1 cellular context compared by ENCODE assay signal in genomic region chr12:54216580-54217308, GRCh38.
TF ChIP-seq lines count a peak whose summit lies in the region.

No MANE protein-coding gene starts in this region.

TF ChIP-seq in GM12878, 131 proteins besides CTCF, POLR2A, EP300 and RAD21 (continued from another document and continues in another):
- TF ChIP-seq BACH1 (IDR thresholded peaks at IDR 0.05; ENCODE audit: borderline replicate concordance) (no peak), HDAC2 (IDR thresholded peaks at IDR 0.05) (peak; percentile 4; the same call in 1 of the 2 replicates), CEBPZ (IDR thresholded peaks at IDR 0.05; ENCODE audit: low read depth, low read length) (no peak), YY1 (IDR thresholded peaks at IDR 0.05; ENCODE audit: low read depth, low read length) (0 out of 2 replicates have a peak, but pooled peaks have one; percentile 23), BMI1 (IDR thresholded peaks at IDR 0.05; ENCODE audit: borderline replicate concordance) (no peak), EED (IDR thresholded peaks at IDR 0.05; ENCODE audit: low read depth) (peak; percentile 45; the same call in 1 of the 2 replicates), LARP7 (IDR thresholded peaks at IDR 0.05) (no peak), IKZF2 (IDR thresholded peaks at IDR 0.05) (peak; percentile 29 to 40; a peak in 2 of 4 replicates), KDM1A (IDR thresholded peaks at IDR 0.05; ENCODE audit: borderline replicate concordance) (no peak), SIN3A (IDR thresholded peaks at IDR 0.05; ENCODE audit: low read depth, low read length) (no peak), ATF7 (IDR thresholded peaks at IDR 0.05; ENCODE audit: low read depth) (peak; percentile 31; the same call in 1 of the 2 replicates), MTA2 (IDR thresholded peaks at IDR 0.05; ENCODE audit: low read depth) (no peak), ZNF384 (IDR thresholded peaks at IDR 0.05; ENCODE audit: borderline replicate concordance, low read depth, low read length) (peak; percentile 90), REST (IDR thresholded peaks at IDR 0.05; ENCODE audit: low read depth, low read length) (no peak), CBX3 (IDR thresholded peaks at IDR 0.05; ENCODE audit: borderline replicate concordance, low read depth) (no peak), HCFC1 (IDR thresholded peaks at IDR 0.05; ENCODE audit: low read length) (no peak), PKNOX1 (IDR thresholded peaks at IDR 0.05) (peak; percentile 53; the same call in 1 of the 2 replicates), USF1 (IDR thresholded peaks at IDR 0.05; ENCODE audit: borderline replicate concordance, extremely low read length, insufficient read depth, low read depth, low read length) (no peak), RELB (IDR thresholded peaks at IDR 0.05; ENCODE audit: low read depth) (0 out of 2 replicates have a peak, but pooled peaks have one; percentile 23), NFIC (IDR thresholded peaks at IDR 0.05; ENCODE audit: low read depth, low read length) (no peak), GATAD2B (conservative IDR thresholded peaks at IDR 0.05; ENCODE audit: low read depth) (no peak), JUND (IDR thresholded peaks at IDR 0.05; ENCODE audit: low read depth, low read length) (no peak), NFXL1 (IDR thresholded peaks at IDR 0.05; ENCODE audit: borderline replicate concordance) (no peak), PML (IDR thresholded peaks at IDR 0.05; ENCODE audit: low read length) (no peak), TCF7 (IDR thresholded peaks at IDR 0.05; ENCODE audit: borderline replicate concordance) (no peak), NKRF (conservative IDR thresholded peaks at IDR 0.05) (no peak), YBX1 (IDR thresholded peaks at IDR 0.05) (no peak), BRCA1 (IDR thresholded peaks at IDR 0.05; ENCODE audit: low read depth, low read length) (no peak), ZBTB4 (CRISPR knock-in tag; IDR thresholded peaks at IDR 0.05) (no peak), TARDBP (IDR thresholded peaks at IDR 0.05; ENCODE audit: borderline replicate concordance) (no peak), MEF2B (IDR thresholded peaks at IDR 0.05; ENCODE audit: partially characterized antibody, poor library complexity, severe bottlenecking) (no peak), SUZ12 (IDR thresholded peaks at IDR 0.05; ENCODE audit: unreplicated experiment) (no peak), ASH2L (IDR thresholded peaks at IDR 0.05; ENCODE audit: borderline replicate concordance, low read depth) (no peak), PBX3 (IDR thresholded peaks at IDR 0.05; ENCODE audit: insufficient replicate concordance, low read depth, low read length) (no peak), USF2 (IDR thresholded peaks at IDR 0.05; ENCODE audit: borderline replicate concordance, low read depth, low read length) (no peak), CREB1 (IDR thresholded peaks at IDR 0.05; ENCODE audit: low read depth) (0 out of 2 replicates have a peak, but pooled peaks have one; percentile 33), ETV6 (conservative IDR thresholded peaks at IDR 0.05 in 1 of 2, IDR thresholded peaks at IDR 0.05 in 1 of 2; ENCODE audit: borderline replicate concordance in 1 of 2, low read depth in 1 of 2) (no peak), SREBF2 (IDR thresholded peaks at IDR 0.05; ENCODE audit: low read length) (no peak), NBN (IDR thresholded peaks at IDR 0.05) (peak; percentile 38; the same call in 1 of the 2 replicates), NR2C2 (IDR thresholded peaks at IDR 0.05; ENCODE audit: borderline replicate concordance, control insufficient read depth, insufficient read length, low read depth) (no peak), BHLHE40 (IDR thresholded peaks at IDR 0.05; ENCODE audit: borderline replicate concordance in 1 of 2, low read depth in 2 of 2, low read length in 1 of 2) (0 out of 4 replicates have a peak, but pooled peaks of 1 of the 2 experiments have one; percentile 6), ZNF622 (IDR thresholded peaks at IDR 0.05) (no peak), MTA3 (IDR thresholded peaks at IDR 0.05; ENCODE audit: borderline replicate concordance, low read length) (no peak), SPI1 (IDR thresholded peaks at IDR 0.05; ENCODE audit: borderline replicate concordance, insufficient read depth, low read depth, low read length) (no peak; the same call in 1 of the 2 replicates), TCF3 (IDR thresholded peaks at IDR 0.05; ENCODE audit: borderline replicate concordance, insufficient read depth, low read depth, low read length) (no peak)
